1 cellular context compared by ENCODE assay signal in the genomic region with DNA sequence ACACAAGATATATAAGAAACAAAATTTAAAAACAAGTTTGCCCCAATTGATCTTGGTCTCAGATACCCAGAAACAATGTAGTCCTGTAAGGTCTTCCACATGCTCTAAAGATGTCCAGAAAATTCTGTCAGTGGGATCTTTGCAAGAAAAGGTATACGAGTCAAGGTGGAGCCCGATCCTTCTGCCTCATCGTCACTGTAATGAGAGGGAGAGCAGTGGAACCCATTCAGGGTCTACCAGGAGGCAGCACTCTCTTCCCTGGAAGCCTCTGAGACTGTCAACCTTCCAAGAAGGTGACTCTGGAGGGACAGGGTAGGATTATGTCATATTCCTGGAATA.
TF ChIP-seq lines count a peak whose summit lies in the region.

No MANE protein-coding gene starts in this region.

TF ChIP-seq in IMR-90, 13 proteins besides CTCF, POLR2A, EP300 and RAD21 (continued from another document):
- TF ChIP-seq RCOR1 (IDR thresholded peaks at IDR 0.05; ENCODE audit: insufficient replicate concordance, low read length) = no peak
